Comparison of ENCODE assay signal across 25 cellular contexts in the genomic region with DNA sequence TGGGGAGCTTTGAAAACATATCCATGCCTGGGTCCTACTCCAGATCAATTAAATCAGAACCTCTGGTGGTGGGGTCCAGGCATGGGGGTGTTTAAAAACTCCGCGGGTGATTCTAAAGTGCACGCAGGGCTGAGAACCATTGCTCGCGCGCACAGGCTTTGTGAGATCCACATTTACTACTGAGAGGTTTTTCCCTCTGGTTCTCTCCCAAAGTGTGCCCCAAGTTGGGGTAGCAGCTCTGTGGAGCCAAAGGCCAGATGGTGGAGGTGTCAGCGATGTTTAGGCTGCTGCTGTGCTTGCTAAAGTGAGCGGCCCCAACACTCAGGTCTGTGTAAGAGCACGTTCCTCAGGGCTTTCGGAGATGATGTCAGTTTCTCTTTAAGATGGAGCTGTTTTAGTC.
"Had no signal": no experiment of that assay in that cellular context is flagged by ENCODE, and none has a peak within 500 bp of the region (broad histone marks: within the 10 kb centered on the region; RNA-seq: fewer than 3 reads in every experiment).

No MANE protein-coding gene starts in this region.

- H3K27me3 Mint-ChIP-seq: activated T-cell treated with anti-CD3 and anti-CD28 coated beads, Interleukin-2, amount 50 U/mL, for 24 hours; stimulated activated naive CD8-positive, alpha-beta T cell treated with anti-CD3 and anti-CD28 coated beads, Interleukin-15, Interleukin-2, amounts not matched to agents 100 ng/mL and 50 ng/mL, for 24 hours had no signal

- H3K4me3 Mint-ChIP-seq: activated naive CD4-positive, alpha-beta T cell treated with anti-CD3 and anti-CD28 coated beads, Interleukin-2, amount 10 ng/mL, durations not matched to agents 7 days and 5 days; activated naive CD8-positive, alpha-beta T cell treated with anti-CD3 and anti-CD28 coated beads, Interleukin-2, amount 10 ng/mL, durations not matched to agents 7 days and 5 days; activated T-cell treated with anti-CD3 and anti-CD28 coated beads, Interleukin-2, amount 50 U/mL, for 24 hours; endodermal cell; nephron; stimulated activated naive CD8-positive, alpha-beta T cell treated with anti-CD3 and anti-CD28 coated beads, Interleukin-15, Interleukin-2, amounts not matched to agents 100 ng/mL and 50 ng/mL, for 24 hours; T-helper 1 cell treated with Interleukin-12 subunit alpha and Interleukin-12 subunit beta and Interleukin-4 antibody, amounts not matched to agents 30 μg/mL and 1 μg/mL, for 36 hours had no signal

- DNase-seq: activated CD4-positive, alpha-beta T cell treated with anti-CD3 and anti-CD28 coated beads for 48 hours; activated CD4-positive, alpha-beta T cell treated with anti-CD3 and anti-CD28 coated beads, Interleukin-2, amount 50 U/mL, for 48 hours; activated CD8-positive, alpha-beta memory T cell treated with anti-CD3 and anti-CD28 coated beads, Interleukin-2, amount 50 U/mL, for 4 hours; activated gamma-delta T cell; activated naive CD4-positive, alpha-beta T cell treated with anti-CD3 and anti-CD28 coated beads, Interleukin-2, amount 10 ng/mL, durations not matched to agents 7 days and 5 days; activated naive CD8-positive, alpha-beta T cell treated with anti-CD3 and anti-CD28 coated beads, Interleukin-2, amount 10 ng/mL, durations not matched to agents 7 days and 5 days; activated T-cell treated with anti-CD3 and anti-CD28 coated beads, Interleukin-2, amount 50 U/mL, for 24 hours; brain microvascular endothelial cell; central memory CD4-positive, alpha-beta T cell; endodermal cell; foreskin keratinocyte; heart right ventricle; left cardiac atrium; right lobe of liver; stimulated activated CD4-positive, alpha-beta T cell treated with anti-CD3 and anti-CD28 coated beads, Interleukin-2, amount 100 ng/mL, for 48 hours; SW 1271; T-helper 9 cell; upper lobe of left lung had no signal

- FAIRE-seq: keratinocyte, TTC549 had no signal

- ATAC-seq: activated CD4-positive, CD25-positive, alpha-beta regulatory T cell treated with anti-CD3 and anti-CD28 coated beads, Interleukin-2, amount 50 U/mL, for 24 hours; esophagus mucosa; foreskin keratinocyte; left cardiac atrium; right lobe of liver had no signal

- H3K4me1 Mint-ChIP-seq: activated naive CD4-positive, alpha-beta T cell treated with anti-CD3 and anti-CD28 coated beads, Interleukin-2, amount 10 ng/mL, durations not matched to agents 7 days and 5 days; activated naive CD8-positive, alpha-beta T cell treated with anti-CD3 and anti-CD28 coated beads, Interleukin-2, amount 10 ng/mL, durations not matched to agents 7 days and 5 days had no signal

- H3K27ac Mint-ChIP-seq: activated naive CD4-positive, alpha-beta T cell treated with anti-CD3 and anti-CD28 coated beads, Interleukin-2, amount 10 ng/mL, durations not matched to agents 7 days and 5 days; activated naive CD8-positive, alpha-beta T cell treated with anti-CD3 and anti-CD28 coated beads, Interleukin-2, amount 10 ng/mL, durations not matched to agents 7 days and 5 days; activated T-cell treated with anti-CD3 and anti-CD28 coated beads, Interleukin-2, amount 50 U/mL, for 24 hours; endodermal cell; nephron; stimulated activated naive CD8-positive, alpha-beta T cell treated with anti-CD3 and anti-CD28 coated beads, Interleukin-15, Interleukin-2, amounts not matched to agents 100 ng/mL and 50 ng/mL, for 24 hours; T-helper 1 cell treated with Interleukin-12 subunit alpha and Interleukin-12 subunit beta and Interleukin-4 antibody, amounts not matched to agents 30 μg/mL and 1 μg/mL, for 36 hours had no signal

- H3K36me3 Mint-ChIP-seq: activated naive CD4-positive, alpha-beta T cell treated with anti-CD3 and anti-CD28 coated beads, Interleukin-2, amount 10 ng/mL, durations not matched to agents 7 days and 5 days; activated naive CD8-positive, alpha-beta T cell treated with anti-CD3 and anti-CD28 coated beads, Interleukin-2, amount 10 ng/mL, durations not matched to agents 7 days and 5 days had no signal

- H3K9me3 Mint-ChIP-seq: activated naive CD4-positive, alpha-beta T cell treated with anti-CD3 and anti-CD28 coated beads, Interleukin-2, amount 10 ng/mL, durations not matched to agents 7 days and 5 days; activated naive CD8-positive, alpha-beta T cell treated with anti-CD3 and anti-CD28 coated beads, Interleukin-2, amount 10 ng/mL, durations not matched to agents 7 days and 5 days; activated T-cell treated with anti-CD3 and anti-CD28 coated beads, Interleukin-2, amount 50 U/mL, for 24 hours; endodermal cell; nephron; stimulated activated naive CD8-positive, alpha-beta T cell treated with anti-CD3 and anti-CD28 coated beads, Interleukin-15, Interleukin-2, amounts not matched to agents 100 ng/mL and 50 ng/mL, for 24 hours; T-helper 1 cell treated with Interleukin-12 subunit alpha and Interleukin-12 subunit beta and Interleukin-4 antibody, amounts not matched to agents 30 μg/mL and 1 μg/mL, for 36 hours had no signal
